ENCODE assay signal across 8 cellular contexts in the genomic region with DNA sequence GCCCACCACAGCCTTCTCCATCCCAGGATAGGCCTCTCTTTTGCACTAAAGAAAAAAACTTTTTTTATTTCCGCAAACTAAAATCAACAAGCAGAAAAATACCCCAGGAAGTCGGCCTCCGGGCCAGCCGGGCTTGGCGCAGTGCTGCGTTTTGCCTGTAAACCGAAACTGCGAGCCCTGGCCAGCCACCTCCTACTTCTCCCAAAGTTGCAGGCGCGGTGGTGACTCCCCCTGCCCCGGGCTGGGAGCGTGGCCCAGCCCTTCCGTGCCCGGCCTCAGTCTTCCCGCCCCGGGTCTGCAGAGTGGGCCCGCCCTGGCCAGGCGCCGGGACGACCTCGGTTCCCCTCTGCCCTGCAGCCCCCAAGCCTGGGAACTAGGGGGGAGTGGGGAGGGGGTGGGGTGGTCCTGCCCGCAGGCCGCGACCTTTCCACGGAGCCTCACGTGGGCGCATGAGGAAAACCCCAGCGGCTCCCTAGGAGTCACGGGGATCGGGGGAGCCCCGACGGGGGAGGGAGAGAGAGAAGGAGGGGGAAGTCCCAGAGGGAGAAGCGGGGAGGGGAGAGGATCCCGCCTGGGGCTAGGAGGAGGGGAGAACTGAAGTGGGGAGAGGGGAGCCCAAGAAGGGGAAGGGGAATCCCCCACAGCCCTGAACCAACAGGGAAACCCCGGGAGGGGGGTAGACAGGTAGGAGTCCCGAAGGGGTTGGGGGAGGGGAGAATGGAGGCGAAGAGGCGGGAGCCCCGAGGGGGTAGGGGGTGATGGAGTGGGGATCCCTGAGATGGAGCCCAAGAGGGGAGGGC. TPM values are rescaled to one million over a fixed set of nuclear protein-coding genes. Genes with fewer than 3 reads are reported as not detected.
DNase-seq lines count a peak whose midpoint lies in the region; ATAC-seq and TF ChIP-seq lines count a peak whose summit lies in the region.

No MANE protein-coding gene starts in this region.

- peak overlapping the region; percentile 100 for H3K4me3 ChIP-seq in fibroblast of mammary gland (ENCODE audit: control insufficient read depth, low read depth, low read length)
- H3K4me3 ChIP-seq in tibial nerve = peak overlapping the region; percentile 72 to 94 (median 83)

- H3K4me3 Mint-ChIP-seq in naive thymus-derived CD8-positive, alpha-beta T cell = peak overlapping the region; percentile 95 to 100 (median 98)

- H3K4me1 Mint-ChIP-seq in naive thymus-derived CD8-positive, alpha-beta T cell = peaks cover 9 to 36% (median 27%) of the 10 kb centered on the region in 4 donors

- peak in 1 of 2 donors; percentile 65 for TF ChIP-seq EP300 in tibial nerve (IDR thresholded peaks at IDR 0.05)

- POLR2A ChIA-PET in naive thymus-derived CD8-positive, alpha-beta T cell (lab: Charles Lee) = interaction anchor here (0.5 to 6.1 kb wide), 31 partner anchors 9 to 1376 kb away, joined by 3 to 346 read pairs (median 8); partner anchors contain the start of genes LMNB2, PLEKHJ1, SF3A2 and TIMM13

- 4 to 5% methylated on average over 34 to 39 of the region's 39 CpGs for WGBS in tibial nerve, 2 donors

- H3K27ac Mint-ChIP-seq in naive thymus-derived CD8-positive, alpha-beta T cell = peak overlapping the region; percentile 89 to 99 (median 96)

- no peaks in the 10 kb centered on the region for H3K27me3 ChIP-seq in tibial nerve

- peaks cover 0 to 19% (median 0%) of the 10 kb centered on the region in 3 donors for H3K36me3 ChIP-seq in tibial nerve

- peak; percentile 29 to 32 for ATAC-seq in naive thymus-derived CD8-positive, alpha-beta T cell
- ATAC-seq in HG02938 (IDR thresholded peaks at IDR 0.05; ENCODE audit: unreplicated experiment) (no peak), HG03135 (IDR thresholded peaks at IDR 0.05; ENCODE audit: unreplicated experiment) (no peak)

- H3K9me3 Mint-ChIP-seq in naive thymus-derived CD8-positive, alpha-beta T cell = peaks cover 0 to 21% (median 7%) of the 10 kb centered on the region in 9 donors

- H3K4me1 ChIP-seq in tibial nerve = peaks cover 0 to 43% (median 18%) of the 10 kb centered on the region in 4 donors

- peak; percentile 11 for DNase-seq in COLO668 (lab: John Stamatoyannopoulos, UW; ENCODE audit: unreplicated experiment)
- DNase-seq in MV-4-11 (lab: John Stamatoyannopoulos, UW) = peak; percentile 83
- peak; percentile 68 to 74 for DNase-seq in activated T-cell treated with anti-CD3 and anti-CD28 coated beads, Interleukin-2, amount 50 U/mL, for 48 hours
- peak; percentile 77 for DNase-seq in fibroblast of mammary gland (ENCODE audit: low read depth)
- DNase-seq in naive thymus-derived CD8-positive, alpha-beta T cell = peak; percentile 55 to 83 (median 69)
- DNase-seq in tibial nerve (ENCODE audit: low spot score in 2 of 2) = peak; percentile 53 to 69

- H3K27me3 Mint-ChIP-seq in naive thymus-derived CD8-positive, alpha-beta T cell = peaks cover 0 to 5% (median 0%) of the 10 kb centered on the region in 5 donors

- H3K9me3 ChIP-seq in tibial nerve = peaks cover 0 to 11% (median 0%) of the 10 kb centered on the region in 4 donors

- H3K27ac ChIP-seq in tibial nerve = peak overlapping the region; percentile 66 to 95 (median 90)

- TF ChIP-seq POLR2A in tibial nerve (IDR thresholded peaks at IDR 0.05) = no peak

- peaks cover 4 to 16% (median 5%) of the 10 kb centered on the region in 3 donors for H3K36me3 Mint-ChIP-seq in naive thymus-derived CD8-positive, alpha-beta T cell

- no peak for TF ChIP-seq CTCF in fibroblast of mammary gland (conservative IDR thresholded peaks at IDR 0.05; ENCODE audit: control insufficient read depth, insufficient read depth, low read depth, low read length)
- TF ChIP-seq CTCF in tibial nerve (IDR thresholded peaks at IDR 0.05) = no peak

RNA-seq across cellular contexts. Expression of gene GADD45B, which starts 3.0 kb away (rescaled TPM):
- total RNA-seq in naive thymus-derived CD8-positive, alpha-beta T cell = 100 to 1,000 TPM; 108 to 115 TPM
- polyA plus RNA-seq in naive thymus-derived CD8-positive, alpha-beta T cell = 10 to 100 TPM; 41.0 to 57.3 (median 43.8) TPM
- total RNA-seq in tibial nerve = 100 to 1,000 TPM; 230 to 440 (median 337) TPM

RNA-seq across cellular contexts. Expression of gene LMNB2, which starts 22.2 kb away (rescaled TPM):
- total RNA-seq in naive thymus-derived CD8-positive, alpha-beta T cell = 10 to 100 TPM; 17.3 to 19.6 TPM
- 10 to 100 TPM in 1 of 3 donors, 1 to 10 TPM in 2; 5.4 to 10.5 (median 7.4) TPM for polyA plus RNA-seq in naive thymus-derived CD8-positive, alpha-beta T cell
- 10 to 100 TPM; 15.3 to 53.1 (median 25.9) TPM for total RNA-seq in tibial nerve

RNA-seq across cellular contexts. Expression of gene TIMM13, which starts 51.6 kb away (rescaled TPM):
- 10 to 100 TPM; 33.6 to 38.3 TPM for total RNA-seq in naive thymus-derived CD8-positive, alpha-beta T cell
- 10 to 100 TPM; 74.4 to 92.2 (median 83.0) TPM for polyA plus RNA-seq in naive thymus-derived CD8-positive, alpha-beta T cell
- total RNA-seq in tibial nerve = 10 to 100 TPM; 28.8 to 48.9 (median 32.3) TPM

Comparison
In these comparisons a context has a peak if more than half of its experiments do, and no peak if none do; other contexts are left out.
1. DNase-seq: peak in every context shown above with its lines; median percentile 83 in MV-4-11; 77 in fibroblast of mammary gland; 71 in activated T-cell treated with anti-CD3 and anti-CD28 coated beads, Interleukin-2, amount 50 U/mL, for 48 hours; 69 in naive thymus-derived CD8-positive, alpha-beta T cell; 61 in tibial nerve; 11 in COLO668.
2. ATAC-seq: peak in naive thymus-derived CD8-positive, alpha-beta T cell (2 of 2); none in HG02938 (single experiment) and HG03135 (single experiment).